In genomic region chr6:33771342-33772113, GRCh38 we compare ENCODE assay signal across 9 cellular contexts. TPM values are rescaled to one million over a fixed set of nuclear protein-coding genes. Genes with fewer than 3 reads are reported as not detected.
DNase-seq lines count a peak whose midpoint lies in the region; ATAC-seq, FAIRE-seq and TF ChIP-seq lines count a peak whose summit lies in the region.
"Had no signal": no experiment of that assay in that cellular context is flagged by ENCODE, and none has a peak within 500 bp of the region (broad histone marks: within the 10 kb centered on the region; RNA-seq: fewer than 3 reads in every experiment).

No MANE protein-coding gene starts in this region.

- TF ChIP-seq CTCF in D721Med (IDR thresholded peaks at IDR 0.05; ENCODE audit: insufficient read depth, missing control alignments) (peak; percentile 74), RWPE1 (conservative IDR thresholded peaks at IDR 0.05; ENCODE audit: low read depth) (peak; percentile 94), omental fat pad (IDR thresholded peaks at IDR 0.05) (peak in 2 of 3 donors; percentile 68 to 83), suprapubic skin (IDR thresholded peaks at IDR 0.05) (peak; percentile 69 to 96)

- DNase-seq in D721Med (ENCODE audit: insufficient read length, low spot score): peak; percentile 65
- peak; percentile 80 for DNase-seq in HT-29 (ENCODE audit: low spot score)
- DNase-seq in RWPE1 (ENCODE audit: low spot score): peak; percentile 69
- peak in 3 of 4 experiments; percentile 24 to 64 (median 37) for DNase-seq in activated naive CD4-positive, alpha-beta T cell (lab: John Stamatoyannopoulos, UW)
- peak; percentile 84 for DNase-seq in germinal center (ENCODE audit: low spot score)
- DNase-seq in omental fat pad (ENCODE audit: low spot score): no peak
- peak in 1 of 2 donors; percentile 78 for DNase-seq in suprapubic skin (ENCODE audit: low spot score in 2 of 2)
- DNase-seq in GDM1 (lab: John Stamatoyannopoulos, UW): no peak

- 4% methylated on average over 11 of the region's 43 CpGs for WGBS in suprapubic skin

- no peaks in the 10 kb centered on the region for H3K9me3 ChIP-seq in suprapubic skin

- peak overlapping the region; percentile 28 for H3K4me3 ChIP-seq in suprapubic skin

- H3K27ac ChIP-seq in RWPE1 (peak overlapping the region; percentile 94), suprapubic skin (peak overlapping the region; percentile 78)

- POLR2A ChIA-PET in RWPE1 (lab: Yijun Ruan, JAX; ENCODE audit: low non-redundant PET): no interaction called here

- CTCF ChIA-PET in RWPE1 (lab: Yijun Ruan, JAX): interaction anchor here (0.6 to 5.4 kb wide), 28 partner anchors 9 to 457 kb away, joined by 3 to 41 read pairs (median 4); partner anchors contain the start of genes IP6K3 and UQCC2

- peak; percentile 90 for ATAC-seq in omental fat pad (ENCODE audit: low FRiP score)

- H3K36me3 ChIP-seq in suprapubic skin: peaks cover 46% of the 10 kb centered on the region

- no peak for TF ChIP-seq POLR2A in suprapubic skin (IDR thresholded peaks at IDR 0.05)

- H3K4me1 ChIP-seq in suprapubic skin: peaks cover 47% of the 10 kb centered on the region

- no peak for TF ChIP-seq EP300 in suprapubic skin (IDR thresholded peaks at IDR 0.05)

- FAIRE-seq in D721Med (lab: Jason Lieb, UNC): no peak
- FAIRE-seq: colon had no signal

- no peaks in the 10 kb centered on the region for H3K27me3 ChIP-seq in suprapubic skin

RNA-seq across cellular contexts. Expression of gene LEMD2, which starts 17.4 kb away (rescaled TPM):
- total RNA-seq in HT-29 (2014; rRNA removed; shearing (Covaris generic)): 42.1 and 50.2 TPM in 2 replicates
- total RNA-seq in omental fat pad (10 to 100 TPM; 25.8 to 75.0 (median 40.4) TPM), suprapubic skin (10 to 100 TPM; 44.3 to 99.2 (median 55.6) TPM)

RNA-seq across cellular contexts. Expression of gene IP6K3, which starts 24.8 kb away (rescaled TPM):
- not detected in 2 replicates for total RNA-seq in HT-29 (2014; rRNA removed; shearing (Covaris generic))
- total RNA-seq in omental fat pad: 1 to 10 TPM in 1 of 4 donors, under 1 TPM in 3; 0.19 to 2.2 (median 0.45) TPM
- under 1 TPM in 2 of 4 donors, not detected in 2; 0.51 to 0.83 TPM for total RNA-seq in suprapubic skin

RNA-seq across cellular contexts. Expression of gene MLN, which starts 32.3 kb away (rescaled TPM):
- total RNA-seq in HT-29 (2014; rRNA removed; shearing (Covaris generic)): not detected in 2 replicates
- total RNA-seq in omental fat pad (not detected), suprapubic skin (not detected)

Comparison
In these comparisons a context has a peak if more than half of its experiments do, and no peak if none do; other contexts are left out.
1. DNase-seq: peak in D721Med (single experiment), HT-29 (single experiment), RWPE1 (single experiment), activated naive CD4-positive, alpha-beta T cell (3 of 4) and germinal center (single experiment); none in omental fat pad (single experiment) and GDM1 (single experiment).
2. Peak in every context shown above with its lines, with median percentiles within 50 percentile points of each other: CTCF ChIP-seq.